In genomic region chr9:6870149-6870548, GRCh38 we compare ENCODE assay signal across 16 cellular contexts.
DNase-seq lines count a peak whose midpoint lies in the region; ATAC-seq and TF ChIP-seq lines count a peak whose summit lies in the region.
"Had no signal": no experiment of that assay in that cellular context is flagged by ENCODE, and none has a peak within 500 bp of the region (broad histone marks: within the 10 kb centered on the region; RNA-seq: fewer than 3 reads in every experiment).

No MANE protein-coding gene starts in this region.

- no peaks in the 10 kb centered on the region for H3K9me3 ChIP-seq in H9 (ENCODE audit: control insufficient read depth, low read depth, low read length)

- H3K4ac ChIP-seq in H9 (ENCODE audit: low read depth, low read length), result no peak overlapping the region

- H3K4me1 ChIP-seq in foreskin keratinocyte, result peaks cover 9% of the 10 kb centered on the region
- peaks cover 7% of the 10 kb centered on the region; the same call in 1 of the 2 replicates for H3K4me1 ChIP-seq in H9 (ENCODE audit: insufficient read depth, low read length)

- no peak overlapping the region for H2BK15ac ChIP-seq in H9 (ENCODE audit: low read depth, low read length)

- POLR2A ChIA-PET in activated CD8-positive, alpha-beta T cell treated with anti-CD3 and anti-CD28 coated beads for 36 hours (lab: Charles Lee), result interaction anchor here (1.2 kb wide), 1 partner anchor 23 kb away, joined by 4 read pairs; no protein-coding TSS in a partner anchor

- CTCF ChIA-PET in activated CD8-positive, alpha-beta T cell treated with anti-CD3 and anti-CD28 coated beads for 36 hours (lab: Charles Lee), result no interaction called here

- H3K9me3 Mint-ChIP-seq in activated CD8-positive, alpha-beta T cell treated with anti-CD3 and anti-CD28 coated beads for 36 hours, result peaks cover 3% of the 10 kb centered on the region
- H3K9me3 Mint-ChIP-seq in activated naive CD8-positive, alpha-beta T cell treated with anti-CD3 and anti-CD28 coated beads, Interleukin-2, amount 50 U/mL, for 24 hours, result no peaks in the 10 kb centered on the region
- no peaks in the 10 kb centered on the region for H3K9me3 Mint-ChIP-seq in stimulated activated naive CD8-positive, alpha-beta T cell treated with anti-CD3 and anti-CD28 coated beads, Interleukin-15, Interleukin-2, amounts not matched to agents 100 ng/mL and 50 ng/mL, for 24 hours
- peaks cover 1 to 3% of the 10 kb centered on the region in 2 experiments; a peak in 3 of 5 replicates for H3K9me3 Mint-ChIP-seq in H9

- no peak overlapping the region for H3T11ph ChIP-seq in H9 (ENCODE audit: low read length)

- peaks cover 61% of the 10 kb centered on the region for H3K4me1 Mint-ChIP-seq in activated CD8-positive, alpha-beta T cell treated with anti-CD3 and anti-CD28 coated beads for 36 hours (ENCODE audit: low read depth)
- peaks cover 55% of the 10 kb centered on the region for H3K4me1 Mint-ChIP-seq in activated naive CD8-positive, alpha-beta T cell treated with anti-CD3 and anti-CD28 coated beads, Interleukin-2, amount 50 U/mL, for 24 hours
- peaks cover 59% of the 10 kb centered on the region for H3K4me1 Mint-ChIP-seq in stimulated activated naive CD8-positive, alpha-beta T cell treated with anti-CD3 and anti-CD28 coated beads, Interleukin-15, Interleukin-2, amounts not matched to agents 100 ng/mL and 50 ng/mL, for 24 hours (ENCODE audit: low read depth)
- peaks cover 22 to 31% of the 10 kb centered on the region in 2 experiments for H3K4me1 Mint-ChIP-seq in H9

- no peak overlapping the region for H3K14ac ChIP-seq in H9 (ENCODE audit: insufficient read depth, low read length)

- no peaks in the 10 kb centered on the region for H4K20me1 ChIP-seq in H9 (ENCODE audit: control insufficient read depth, insufficient read depth, insufficient read length)

- H3K9ac ChIP-seq in H9 (ENCODE audit: extremely low read depth, insufficient read length, low read length), result no peak overlapping the region

- no peak overlapping the region for H2BK120ac ChIP-seq in H9 (ENCODE audit: low read depth, low read length, poor library complexity, severe bottlenecking)

- no peak overlapping the region for H2AK5ac ChIP-seq in H9 (ENCODE audit: insufficient read length, low read length)

- peak; percentile 19 for DNase-seq in activated CD8-positive, alpha-beta T cell treated with anti-CD3 and anti-CD28 coated beads for 36 hours
- no peak for DNase-seq in activated naive CD8-positive, alpha-beta T cell treated with anti-CD3 and anti-CD28 coated beads, Interleukin-2, amount 50 U/mL, for 24 hours
- no peak for DNase-seq in foreskin keratinocyte
- DNase-seq in H9, result no peak
- DNase-seq: COR-L47, DMS53, NCI-H1105 treated with DMSO at 0.1 percent for 48 hours, NCI-H1694 treated with DMSO at 0.1 percent for 48 hours, NCI-H2107, NCI-H2227 treated with DMSO at 0.1 percent for 48 hours, NCI-H526, OCI-M1 had no signal

- no peaks in the 10 kb centered on the region for H3K23me2 ChIP-seq in H9 (ENCODE audit: insufficient read length, low read depth, low read length, poor library complexity, severe bottlenecking)

- TF ChIP-seq CTCF in activated CD8-positive, alpha-beta T cell treated with anti-CD3 and anti-CD28 coated beads for 36 hours (IDR thresholded peaks at IDR 0.05), result no peak
- TF ChIP-seq CTCF in foreskin keratinocyte (conservative IDR thresholded peaks at IDR 0.05) (no peak), H9 (conservative IDR thresholded peaks at IDR 0.05) (no peak)

- no CpG with 5 or more reads among the region's 1 CpG for WGBS in H9 (ENCODE audit: extremely low coverage, insufficient read length, low lambda C conversion rate)

- no peak overlapping the region for H2BK20ac ChIP-seq in H9 (ENCODE audit: low read depth, low read length, poor library complexity, severe bottlenecking)

- H2AFZ ChIP-seq in H9 (ENCODE audit: low read length), result no peak overlapping the region

- H3K27ac ChIP-seq in foreskin keratinocyte (no peak overlapping the region), H9 (ENCODE audit: insufficient read length, low read depth, low read length) (no peak overlapping the region)

- H3K23ac ChIP-seq in H9 (ENCODE audit: insufficient read length, low read depth, low read length), result no peak overlapping the region

- no peak overlapping the region for H3K18ac ChIP-seq in H9 (ENCODE audit: insufficient read length, low read depth, low read length)

- no peaks in the 10 kb centered on the region for H3K79me1 ChIP-seq in H9 (ENCODE audit: insufficient read depth, low read depth, low read length, poor library complexity, severe bottlenecking)

- H3K79me2 ChIP-seq in H9 (ENCODE audit: insufficient read depth, low read length), result no peaks in the 10 kb centered on the region

- intact Hi-C loops in activated CD8-positive, alpha-beta T cell treated with anti-CD3 and anti-CD28 coated beads for 36 hours (cut with micrococcal nuclease), result loop anchor here (10.0 kb wide), 1 partner anchor 105 kb away; no protein-coding TSS in a partner anchor

- peak overlapping the region; percentile 66 for H3K27ac Mint-ChIP-seq in activated CD8-positive, alpha-beta T cell treated with anti-CD3 and anti-CD28 coated beads for 36 hours
- H3K27ac Mint-ChIP-seq in activated naive CD8-positive, alpha-beta T cell treated with anti-CD3 and anti-CD28 coated beads, Interleukin-2, amount 50 U/mL, for 24 hours, result peak overlapping the region; percentile 40
- H3K27ac Mint-ChIP-seq in stimulated activated naive CD8-positive, alpha-beta T cell treated with anti-CD3 and anti-CD28 coated beads, Interleukin-15, Interleukin-2, amounts not matched to agents 100 ng/mL and 50 ng/mL, for 24 hours, result peak overlapping the region; percentile 31
- H3K27ac Mint-ChIP-seq in H9, result no peak overlapping the region; a peak in 3 of 7 replicates

- no peaks in the 10 kb centered on the region for H3K27me3 ChIP-seq in foreskin keratinocyte
- no peaks in the 10 kb centered on the region for H3K27me3 ChIP-seq in H9 (ENCODE audit: insufficient read depth, low read length)

- no peak overlapping the region for H3K56ac ChIP-seq in H9 (ENCODE audit: insufficient read length, low read depth, low read length)

- no peaks in the 10 kb centered on the region for H3K27me3 Mint-ChIP-seq in activated CD8-positive, alpha-beta T cell treated with anti-CD3 and anti-CD28 coated beads for 36 hours
- H3K27me3 Mint-ChIP-seq in activated naive CD8-positive, alpha-beta T cell treated with anti-CD3 and anti-CD28 coated beads, Interleukin-2, amount 50 U/mL, for 24 hours, result no peaks in the 10 kb centered on the region
- no peaks in the 10 kb centered on the region for H3K27me3 Mint-ChIP-seq in stimulated activated naive CD8-positive, alpha-beta T cell treated with anti-CD3 and anti-CD28 coated beads, Interleukin-15, Interleukin-2, amounts not matched to agents 100 ng/mL and 50 ng/mL, for 24 hours
- H3K27me3 Mint-ChIP-seq in H9 (ENCODE audit: low read depth), result no peaks in the 10 kb centered on the region

- H3K4me2 ChIP-seq in H9 (ENCODE audit: insufficient read depth, insufficient read length, low read length), result no peak overlapping the region

- no peak overlapping the region for H2BK12ac ChIP-seq in H9 (ENCODE audit: insufficient read length, low read depth, low read length)

- H3K4me3 Mint-ChIP-seq in activated CD8-positive, alpha-beta T cell treated with anti-CD3 and anti-CD28 coated beads for 36 hours, result no peak overlapping the region
- no peak overlapping the region for H3K4me3 Mint-ChIP-seq in activated naive CD8-positive, alpha-beta T cell treated with anti-CD3 and anti-CD28 coated beads, Interleukin-2, amount 50 U/mL, for 24 hours
- no peak overlapping the region for H3K4me3 Mint-ChIP-seq in stimulated activated naive CD8-positive, alpha-beta T cell treated with anti-CD3 and anti-CD28 coated beads, Interleukin-15, Interleukin-2, amounts not matched to agents 100 ng/mL and 50 ng/mL, for 24 hours
- H3K4me3 Mint-ChIP-seq in H9, result no peak overlapping the region

- peak; percentile 26 for ATAC-seq in activated CD8-positive, alpha-beta T cell treated with anti-CD3 and anti-CD28 coated beads for 36 hours
- peak; percentile 60 for ATAC-seq in activated naive CD8-positive, alpha-beta T cell treated with anti-CD3 and anti-CD28 coated beads, Interleukin-2, amount 50 U/mL, for 24 hours
- ATAC-seq in foreskin keratinocyte (peak; percentile 21), HG03457 (IDR thresholded peaks at IDR 0.05; ENCODE audit: unreplicated experiment) (no peak), GM21529 (IDR thresholded peaks at IDR 0.05; ENCODE audit: unreplicated experiment) (no peak)
- ATAC-seq: HCT116 had no signal

- no peak overlapping the region for H2BK5ac ChIP-seq in H9 (ENCODE audit: insufficient read length, low read length)

- no peak overlapping the region for H4K91ac ChIP-seq in H9 (ENCODE audit: insufficient read length, low read depth, low read length)

- no peak overlapping the region for H4K8ac ChIP-seq in H9 (replicated peaks; ENCODE audit: insufficient read length, low read depth, low read length)

- H4K5ac ChIP-seq in H9 (ENCODE audit: insufficient read length, low read depth, low read length), result no peak overlapping the region

- peaks cover 31% of the 10 kb centered on the region for H3K36me3 Mint-ChIP-seq in activated CD8-positive, alpha-beta T cell treated with anti-CD3 and anti-CD28 coated beads for 36 hours (ENCODE audit: low read depth)
- peaks cover 31% of the 10 kb centered on the region for H3K36me3 Mint-ChIP-seq in activated naive CD8-positive, alpha-beta T cell treated with anti-CD3 and anti-CD28 coated beads, Interleukin-2, amount 50 U/mL, for 24 hours (ENCODE audit: low read depth)
- H3K36me3 Mint-ChIP-seq in stimulated activated naive CD8-positive, alpha-beta T cell treated with anti-CD3 and anti-CD28 coated beads, Interleukin-15, Interleukin-2, amounts not matched to agents 100 ng/mL and 50 ng/mL, for 24 hours (ENCODE audit: low read depth), result peaks cover 45% of the 10 kb centered on the region
- H3K36me3 Mint-ChIP-seq in H9 (ENCODE audit: insufficient read depth in 1 of 3, low read depth in 3 of 3), result peaks cover 2 to 3% (median 2%) of the 10 kb centered on the region in 3 experiments; a peak in 4 of 7 replicates

Comparison
In these comparisons a context has a peak if more than half of its experiments do, and no peak if none do; other contexts are left out.
1. ATAC-seq: peak in activated CD8-positive, alpha-beta T cell treated with anti-CD3 and anti-CD28 coated beads for 36 hours (single experiment), activated naive CD8-positive, alpha-beta T cell treated with anti-CD3 and anti-CD28 coated beads, Interleukin-2, amount 50 U/mL, for 24 hours (single experiment) and foreskin keratinocyte (single experiment); none in HG03457 (single experiment) and GM21529 (single experiment).
2. H3K27ac Mint-ChIP-seq: peak in activated CD8-positive, alpha-beta T cell treated with anti-CD3 and anti-CD28 coated beads for 36 hours (single experiment), activated naive CD8-positive, alpha-beta T cell treated with anti-CD3 and anti-CD28 coated beads, Interleukin-2, amount 50 U/mL, for 24 hours (single experiment) and stimulated activated naive CD8-positive, alpha-beta T cell treated with anti-CD3 and anti-CD28 coated beads, Interleukin-15, Interleukin-2, amounts not matched to agents 100 ng/mL and 50 ng/mL, for 24 hours (single experiment); none in H9 (0 of 3).